ENCODE assay signal across 2 cellular contexts in genomic region chr2:230989731-230990130, GRCh38.
TF ChIP-seq lines count a peak whose summit lies in the region.

No MANE protein-coding gene starts in this region.

TF ChIP-seq in GM23338, 12 proteins besides CTCF, POLR2A, EP300 and RAD21:
- no peak for TF ChIP-seq POLR2AphosphoS5 (IDR thresholded peaks at IDR 0.05; ENCODE audit: low read depth)
- TF ChIP-seq STAT1 (IDR thresholded peaks at IDR 0.05; ENCODE audit: unreplicated experiment): no peak
- no peak for TF ChIP-seq EZH2 (IDR thresholded peaks at IDR 0.05; ENCODE audit: low read depth, unreplicated experiment)
- no peak for TF ChIP-seq NANOG (IDR thresholded peaks at IDR 0.05; ENCODE audit: borderline replicate concordance)
- no peak for TF ChIP-seq ETS1 (IDR thresholded peaks at IDR 0.05)
- TF ChIP-seq EZH2phosphoT487 (IDR thresholded peaks at IDR 0.05; ENCODE audit: unreplicated experiment): no peak
- TF ChIP-seq CREB1 (CRISPR knock-in tag; IDR thresholded peaks at IDR 0.05; ENCODE audit: low read depth): no peak
- no peak for TF ChIP-seq ZNF331 (CRISPR knock-in tag; IDR thresholded peaks at IDR 0.05; ENCODE audit: low read depth)
- no peak for TF ChIP-seq ZNF114 (CRISPR knock-in tag; IDR thresholded peaks at IDR 0.05)

TF ChIP-seq in K562, 482 proteins besides CTCF, POLR2A, EP300 and RAD21:
- TF ChIP-seq ASH1L (IDR thresholded peaks at IDR 0.05; ENCODE audit: borderline replicate concordance, low read depth, partially characterized antibody) (no peak), ZFP36 (IDR thresholded peaks at IDR 0.05; ENCODE audit: low read depth, low read length, partially characterized antibody) (peak; percentile 3)
